In the genomic region with DNA sequence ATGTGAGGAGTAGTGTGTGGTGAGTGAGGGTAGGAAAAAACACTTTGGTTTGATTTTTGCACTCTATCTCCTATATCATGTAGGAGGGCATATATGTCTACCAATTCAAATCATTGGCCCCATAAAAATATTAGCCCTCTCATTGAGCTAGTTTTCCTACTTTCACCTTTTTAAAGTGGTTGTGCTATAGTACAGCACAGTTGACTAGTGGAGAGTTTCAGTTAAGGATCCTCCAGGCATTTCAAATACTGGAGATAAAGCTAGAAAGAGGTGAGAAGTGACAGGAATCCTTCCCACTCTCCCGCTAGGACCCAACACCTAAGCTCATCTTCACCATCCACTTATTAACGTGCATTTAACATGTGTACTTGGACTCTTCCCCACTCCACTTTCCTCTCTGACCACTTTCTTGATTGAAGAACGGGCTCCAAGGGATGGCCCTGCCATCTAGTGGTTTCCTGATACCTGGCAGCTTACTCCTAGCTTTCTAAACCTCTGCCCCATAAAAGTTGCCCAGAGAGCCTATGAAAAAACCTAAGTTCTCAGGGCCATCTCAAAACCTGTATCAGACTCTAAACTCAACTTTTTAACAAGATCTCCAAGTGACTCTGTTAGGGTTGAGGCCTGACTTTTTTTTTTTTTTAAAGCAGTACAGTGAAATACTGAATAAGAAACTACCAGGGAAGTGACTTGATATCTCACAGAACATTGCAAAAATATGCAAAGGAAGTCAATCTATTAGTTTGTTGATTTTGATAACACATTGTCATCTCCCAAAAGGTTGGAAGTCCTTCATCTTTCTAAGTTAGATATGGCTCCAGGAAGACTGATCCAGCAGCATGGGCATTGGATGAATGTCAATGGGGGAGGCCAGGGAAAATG, we compare ENCODE assay signal across 8 cellular contexts. TPM values are rescaled to one million over a fixed set of nuclear protein-coding genes. Genes with fewer than 3 reads are reported as not detected.
DNase-seq lines count a peak whose midpoint lies in the region; ATAC-seq and TF ChIP-seq lines count a peak whose summit lies in the region.

No MANE protein-coding gene starts in this region.

- H3K36me3 ChIP-seq in breast epithelium (no peaks in the 10 kb centered on the region), kidney epithelial cell (ENCODE audit: control insufficient read depth, insufficient read depth, low read length) (no peaks in the 10 kb centered on the region), thoracic aorta (no peaks in the 10 kb centered on the region)

- DNase-seq in DMS53 (lab: John Stamatoyannopoulos, UW): peak; percentile 74
- DNase-seq in HS-5 (ENCODE audit: low read depth): peak; percentile 55
- DNase-seq in NOMO-1 treated with DMSO at 0.1 percent for 48 hours (lab: John Stamatoyannopoulos, UW; ENCODE audit: unreplicated experiment): peak; percentile 87
- DNase-seq in breast epithelium (ENCODE audit: low spot score in 2 of 2): peak in 1 of 2 donors; percentile 37
- DNase-seq in kidney epithelial cell (ENCODE audit: low read depth): no peak
- DNase-seq in thoracic aorta (ENCODE audit: low spot score): no peak
- no peak for DNase-seq in activated CD4-positive, CD25-positive, alpha-beta regulatory T cell treated with anti-CD3 and anti-CD28 coated beads, Interleukin-2, amount 50 U/mL, for 72 hours

- H3K4me3 ChIP-seq in breast epithelium (no peak overlapping the region), kidney epithelial cell (ENCODE audit: low read depth, low read length) (no peak overlapping the region), thoracic aorta (no peak overlapping the region)

- TF ChIP-seq POLR2A in breast epithelium (IDR thresholded peaks at IDR 0.05): no peak

- no peaks in the 10 kb centered on the region for H3K27me3 ChIP-seq in breast epithelium
- no peaks in the 10 kb centered on the region for H3K27me3 ChIP-seq in kidney epithelial cell (ENCODE audit: control insufficient read depth, insufficient read depth, low read length)
- no peaks in the 10 kb centered on the region for H3K27me3 ChIP-seq in thoracic aorta (replicated peaks; ENCODE audit: insufficient read depth)

- ATAC-seq in GM19351 (IDR thresholded peaks at IDR 0.05; ENCODE audit: unreplicated experiment) (peak; percentile 27), thoracic aorta (ENCODE audit: insufficient number of reproducible peaks, low FRiP score, low read depth) (peak; percentile 46)

- H3K27ac ChIP-seq in breast epithelium (no peak overlapping the region), thoracic aorta (no peak overlapping the region)

- intact Hi-C loops in breast epithelium (cut with DNase I; ENCODE audit: low total_unique reads): no loop called here

- TF ChIP-seq CTCF in breast epithelium (IDR thresholded peaks at IDR 0.05) (peak; percentile 36 to 74 (median 61)), kidney epithelial cell (IDR thresholded peaks at IDR 0.05; ENCODE audit: insufficient read depth, low read length, poor library complexity, severe bottlenecking) (peak; percentile 93), thoracic aorta (IDR thresholded peaks at IDR 0.05) (peak; percentile 72)

- H3K9me3 ChIP-seq in breast epithelium: no peaks in the 10 kb centered on the region
- no peaks in the 10 kb centered on the region for H3K9me3 ChIP-seq in thoracic aorta

- no peaks in the 10 kb centered on the region for H3K4me1 ChIP-seq in breast epithelium
- no peaks in the 10 kb centered on the region for H3K4me1 ChIP-seq in thoracic aorta (ENCODE audit: control insufficient read depth in 1 of 2, low read depth in 2 of 2)

RNA-seq across cellular contexts. Expression of a gene that starts 17.9 kb away (rescaled TPM):
- total RNA-seq in breast epithelium (under 1 TPM in 1 of 3 donors, not detected in 2; 0.98 TPM), kidney epithelial cell (0.75 and 2.3 TPM in 2 replicates), thoracic aorta (not detected)

Comparison
In these comparisons a context has a peak if more than half of its experiments do, and no peak if none do; other contexts are left out.
1. DNase-seq: peak in DMS53 (single experiment), HS-5 (single experiment) and NOMO-1 treated with DMSO at 0.1 percent for 48 hours (single experiment); none in kidney epithelial cell (single experiment), thoracic aorta (single experiment) and activated CD4-positive, CD25-positive, alpha-beta regulatory T cell treated with anti-CD3 and anti-CD28 coated beads, Interleukin-2, amount 50 U/mL, for 72 hours (single experiment).
2. Peak in every context shown above with its lines, with median percentiles within 50 percentile points of each other: CTCF ChIP-seq.